In the genomic region with DNA sequence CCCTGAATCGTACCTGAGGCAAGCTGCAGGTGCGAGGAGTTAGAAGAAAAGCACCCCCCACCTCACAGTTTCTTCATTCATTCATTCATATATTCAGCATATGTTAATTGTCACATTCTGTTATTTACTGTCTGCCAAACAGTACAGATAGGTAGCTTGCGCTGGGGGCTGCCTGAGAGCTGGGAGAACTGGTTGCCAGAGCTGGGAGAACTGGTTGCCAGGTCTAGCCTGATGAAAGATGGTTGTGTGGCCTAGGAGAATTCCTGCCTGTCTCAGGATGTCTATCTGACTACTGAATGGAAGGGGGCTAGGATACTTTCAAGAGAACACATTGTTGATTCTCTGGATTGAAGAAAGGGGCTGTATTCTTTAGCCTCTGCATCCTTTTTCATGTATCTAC, we compare ENCODE assay signal across 25 cellular contexts.
DNase-seq lines count a peak whose midpoint lies in the region; FAIRE-seq and TF ChIP-seq lines count a peak whose summit lies in the region.
"Had no signal": no experiment of that assay in that cellular context is flagged by ENCODE, and none has a peak within 500 bp of the region (broad histone marks: within the 10 kb centered on the region; RNA-seq: fewer than 3 reads in every experiment).

No MANE protein-coding gene starts in this region.

- H3K23ac ChIP-seq in H1 (ENCODE audit: insufficient read length), result no peak overlapping the region

- TF ChIP-seq EP300 in H1 (IDR thresholded peaks at IDR 0.05; ENCODE audit: borderline replicate concordance in 1 of 2, low read depth in 2 of 2, low read length in 2 of 2), result no peak

- H3K18ac ChIP-seq in H1 (ENCODE audit: extremely low read depth, low read length), result peak overlapping the region; percentile 79; the same call in 1 of the 2 replicates

- H3K56ac ChIP-seq in H1 (replicated peaks; ENCODE audit: insufficient read length, low read depth, low read length), result no peak overlapping the region

- H3K27me3 ChIP-seq in H1 (replicated peaks in 1 of 4; ENCODE audit: control insufficient read depth in 3 of 4, extremely low read depth in 1 of 4, insufficient read depth in 3 of 4, low read length in 3 of 4), result no peaks in the 10 kb centered on the region
- peaks cover 15% of the 10 kb centered on the region for H3K27me3 ChIP-seq in hepatocyte
- H3K27me3 ChIP-seq: BE2C, BLaER1 had no signal

- CTCF ChIA-PET in H1 (lab: Charles Lee; ENCODE audit: partially characterized antibody), result interaction anchor here (1.3 to 1.8 kb wide), 5 partner anchors 9 to 245 kb away, joined by 3 to 8 read pairs (median 5); no protein-coding TSS in a partner anchor

- no peak overlapping the region for H4K5ac ChIP-seq in H1 (ENCODE audit: insufficient read length, low read depth, low read length)

- DNase-seq in LNCaP clone FGC (ENCODE audit: low read depth), result peak; percentile 15
- DNase-seq in H1 (ENCODE audit: low read depth in 1 of 2, low spot score in 2 of 2), result no peak
- DNase-seq in islet precursor cell, result peak; percentile 70
- DNase-seq in hepatocyte (ENCODE audit: low spot score), result no peak
- no peak for DNase-seq in NCI-H524 (lab: John Stamatoyannopoulos, UW)
- DNase-seq in NCI-H69 (lab: John Stamatoyannopoulos, UW), result no peak
- no peak for DNase-seq in glomerular visceral epithelial cell (ENCODE audit: extremely low spot score)
- DNase-seq: 8988T; ACHN; BE2C; C1 segment of cervical spinal cord; CD4-positive, alpha-beta memory T cell; CD4-positive, CD25-positive, alpha-beta regulatory T cell; CD8-positive, alpha-beta memory T cell; COR-L47; DMS153; DMS53; DMS79; DND-41; EL; GF-D8 had no signal

- no peaks in the 10 kb centered on the region for H3K9me2 ChIP-seq in hepatocyte (replicated peaks; ENCODE audit: insufficient read depth)

- H2BK5ac ChIP-seq in H1 (ENCODE audit: low read depth, low read length), result peak overlapping the region; percentile 99; the same call in 1 of the 2 replicates

- H4K8ac ChIP-seq in H1 (ENCODE audit: extremely low read depth, insufficient read depth, low read length), result no peak overlapping the region

- H2BK12ac ChIP-seq in H1 (ENCODE audit: low read depth, low read length), result peak overlapping the region; percentile 99; the same call in 1 of the 2 replicates

- H2BK20ac ChIP-seq in H1 (ENCODE audit: low read length), result peak overlapping the region; percentile 76; the same call in 1 of the 2 replicates

- peak overlapping the region; percentile 76; the same call in 1 of the 2 replicates for H2AK5ac ChIP-seq in H1 (ENCODE audit: low read depth, low read length)

- H3K27ac ChIP-seq in H1 (ENCODE audit: low read depth, low read length), result no peak overlapping the region
- no peak overlapping the region for H3K27ac ChIP-seq in hepatocyte
- H3K27ac ChIP-seq: BLaER1 had no signal

- H3K4me2 ChIP-seq in H1 (ENCODE audit: insufficient read depth in 1 of 2, low read depth in 2 of 2, low read length in 2 of 2), result no peak overlapping the region
- H3K4me2 ChIP-seq in hepatocyte, result no peak overlapping the region
- H3K4me2 ChIP-seq: BLaER1 had no signal

- H3K36me3 ChIP-seq in H1 (ENCODE audit: control insufficient read depth in 2 of 4, insufficient read depth in 4 of 4, low read length in 3 of 4), result no peaks in the 10 kb centered on the region
- no peaks in the 10 kb centered on the region for H3K36me3 ChIP-seq in hepatocyte (replicated peaks; ENCODE audit: insufficient read depth, low read depth)
- H3K36me3 ChIP-seq: BE2C, BLaER1 had no signal

- no peaks in the 10 kb centered on the region for H3K23me2 ChIP-seq in H1 (ENCODE audit: low read depth, low read length)

- H2BK120ac ChIP-seq in H1 (replicated peaks; ENCODE audit: low read depth, low read length), result peak overlapping the region; percentile 4

- H3K79me2 ChIP-seq in H1 (ENCODE audit: control insufficient read depth in 1 of 2, insufficient read depth in 2 of 2, low read length in 2 of 2) (no peaks in the 10 kb centered on the region), hepatocyte (no peaks in the 10 kb centered on the region)

- H3K4me3 ChIP-seq in LNCaP clone FGC (ENCODE audit: low read depth, low read length) (no peak overlapping the region), H1 (ENCODE audit: extremely low read depth in 1 of 4, insufficient read depth in 2 of 4, low read depth in 3 of 4, low read length in 4 of 4) (no peak overlapping the region), hepatocyte (no peak overlapping the region)
- H3K4me3 ChIP-seq: BLaER1 had no signal

- peak overlapping the region; percentile 89 for H4K91ac ChIP-seq in H1 (replicated peaks; ENCODE audit: insufficient read length, low read length)

- TF ChIP-seq CTCF in LNCaP clone FGC (IDR thresholded peaks at IDR 0.05; ENCODE audit: control insufficient read depth, extremely low read depth, insufficient read depth), result no peak
- no peak for TF ChIP-seq CTCF in H1 (IDR thresholded peaks at IDR 0.05; ENCODE audit: control extremely low read depth in 1 of 3, insufficient read depth in 1 of 3, low read depth in 1 of 3, low read length in 3 of 3)
- TF ChIP-seq CTCF in hepatocyte (IDR thresholded peaks at IDR 0.05; ENCODE audit: poor library complexity), result no peak

- WGBS in H1 (ENCODE audit: extremely low coverage in 1 of 2, insufficient coverage in 1 of 2, insufficient read length in 1 of 2, insufficient replicate concordance in 2 of 2, low coverage in 1 of 2, low lambda C conversion rate in 2 of 2, missing lambda C conversion rate in 1 of 2), 2 experiments, result 86% methylated on average over 3 of the region's 3 CpGs; no CpG with 5 or more reads in 1 of the 2 experiments
- WGBS in hepatocyte (ENCODE audit: low lambda C conversion rate, missing lambda C conversion rate), result 85% methylated on average over 3 of the region's 3 CpGs

- H2AFZ ChIP-seq in H1 (ENCODE audit: low read length), result no peak overlapping the region
- no peak overlapping the region for H2AFZ ChIP-seq in hepatocyte

- no peak for TF ChIP-seq RAD21 in H1 (IDR thresholded peaks at IDR 0.05 in 1 of 2, conservative IDR thresholded peaks at IDR 0.05 in 1 of 2; ENCODE audit: low read depth in 2 of 2, low read length in 2 of 2)

- no peaks in the 10 kb centered on the region for H3K79me1 ChIP-seq in H1 (ENCODE audit: low read depth, low read length)

- no peak overlapping the region for H2BK15ac ChIP-seq in H1 (ENCODE audit: low read length)

- no peak for TF ChIP-seq POLR2A in H1 (IDR thresholded peaks at IDR 0.05; ENCODE audit: control extremely low read depth in 1 of 2, low read depth in 2 of 2, low read length in 2 of 2)

- FAIRE-seq in H1 (lab: Jason Lieb, UNC), result no peak
- FAIRE-seq: A204.1, G401.6, GM12891 had no signal

- H4K20me1 ChIP-seq in H1 (replicated peaks in 1 of 2; ENCODE audit: control insufficient read depth in 1 of 2, insufficient read depth in 2 of 2, low read length in 2 of 2) (no peaks in the 10 kb centered on the region), hepatocyte (ENCODE audit: insufficient read depth, poor library complexity, severe bottlenecking) (no peaks in the 10 kb centered on the region)
- H4K20me1 ChIP-seq: BLaER1 had no signal

- POLR2A ChIA-PET in H1 (lab: Charles Lee; ENCODE audit: partially characterized antibody), result interaction anchor here (0.7 to 5.3 kb wide), 4 partner anchors 10 to 260 kb away, joined by 3 to 15 read pairs (median 4); a partner anchor contains a TSS

- no peak overlapping the region for H3K14ac ChIP-seq in H1 (ENCODE audit: insufficient read length)

- peaks cover 16 to 38% (median 26%) of the 10 kb centered on the region in 4 experiments for H3K4me1 ChIP-seq in H1 (replicated peaks in 1 of 4; ENCODE audit: control insufficient read depth in 3 of 4, insufficient read depth in 4 of 4, low read length in 3 of 4)
- H3K4me1 ChIP-seq in hepatocyte (ENCODE audit: insufficient read depth), result no peaks in the 10 kb centered on the region
- H3K4me1 ChIP-seq: BE2C, BLaER1 had no signal

- no peak overlapping the region for H3K9ac ChIP-seq in H1 (replicated peaks in 1 of 4; ENCODE audit: extremely low read depth in 1 of 4, low read depth in 3 of 4, low read length in 3 of 4)
- H3K9ac ChIP-seq: BLaER1 had no signal

- H3K4ac ChIP-seq in H1 (replicated peaks; ENCODE audit: insufficient read length, low read depth, low read length), result no peak overlapping the region

- H3K9me3 ChIP-seq in H1 (ENCODE audit: insufficient read depth in 2 of 2, low read depth in 1 of 2, low read length in 1 of 2), result peaks cover 0 to 3% of the 10 kb centered on the region in 2 experiments; a peak in 1 of 4 replicates
- H3K9me3 ChIP-seq in hepatocyte (ENCODE audit: low read depth), result no peaks in the 10 kb centered on the region
- H3K9me3 ChIP-seq: BE2C had no signal

TF ChIP-seq in H1, 55 proteins besides CTCF, POLR2A, EP300 and RAD21 (continues in another document):
- no peak for TF ChIP-seq PHF8 (conservative IDR thresholded peaks at IDR 0.05; ENCODE audit: low read depth, low read length)
- no peak for TF ChIP-seq RXRA (IDR thresholded peaks at IDR 0.05; ENCODE audit: insufficient read depth, low read depth, low read length)

Comparison
In these comparisons a context has a peak if more than half of its experiments do, and no peak if none do; other contexts are left out.
1. DNase-seq: peak in LNCaP clone FGC (single experiment) and islet precursor cell (single experiment); none in H1 (0 of 2), hepatocyte (single experiment), NCI-H524 (0 of 2), NCI-H69 (single experiment) and glomerular visceral epithelial cell (single experiment).